8 cellular contexts compared by ENCODE assay signal in genomic region chr11:8768625-8769333, GRCh38.
DNase-seq lines count a peak whose midpoint lies in the region; ATAC-seq, FAIRE-seq and TF ChIP-seq lines count a peak whose summit lies in the region.
"Had no signal": no experiment of that assay in that cellular context is flagged by ENCODE, and none has a peak within 500 bp of the region (broad histone marks: within the 10 kb centered on the region; RNA-seq: fewer than 3 reads in every experiment).

No MANE protein-coding gene starts in this region.

- H3K4me3 Mint-ChIP-seq in astrocyte (ENCODE audit: unreplicated experiment): no peak overlapping the region

- H3K27me3 ChIP-seq in astrocyte (ENCODE audit: insufficient read depth, low read length) (no peaks in the 10 kb centered on the region), hepatocyte (no peaks in the 10 kb centered on the region), suprapubic skin (no peaks in the 10 kb centered on the region), tibial nerve (no peaks in the 10 kb centered on the region)

- H3K9ac ChIP-seq in astrocyte (ENCODE audit: low read length): peak overlapping the region; percentile 44

- no peak overlapping the region for H2AFZ ChIP-seq in astrocyte (ENCODE audit: low read depth, low read length)
- H2AFZ ChIP-seq in hepatocyte: no peak overlapping the region

- no peak for TF ChIP-seq POLR2A in suprapubic skin (IDR thresholded peaks at IDR 0.05)
- no peak for TF ChIP-seq POLR2A in tibial nerve (IDR thresholded peaks at IDR 0.05)

- whole genome bisulfite sequencing in hepatocyte (ENCODE audit: low lambda C conversion rate, missing lambda C conversion rate): 91% methylated on average over 3 of the region's 3 CpGs
- WGBS in suprapubic skin: 86% methylated on average over 3 of the region's 3 CpGs
- WGBS in tibial nerve, 2 donors: 87 to 92% methylated on average over 3 of the region's 3 CpGs

- peaks cover 9% of the 10 kb centered on the region for H3K36me3 Mint-ChIP-seq in astrocyte (ENCODE audit: low read depth, unreplicated experiment)

- no peak for TF ChIP-seq EP300 in suprapubic skin (IDR thresholded peaks at IDR 0.05)
- TF ChIP-seq EP300 in tibial nerve (IDR thresholded peaks at IDR 0.05): no peak

- peaks cover 68% of the 10 kb centered on the region for H3K4me1 ChIP-seq in astrocyte (ENCODE audit: insufficient read depth, low read length)
- H3K4me1 ChIP-seq in hepatocyte (ENCODE audit: insufficient read depth): peaks cover 15% of the 10 kb centered on the region
- peaks cover 45% of the 10 kb centered on the region for H3K4me1 ChIP-seq in suprapubic skin
- peaks cover 0 to 69% (median 16%) of the 10 kb centered on the region in 4 donors for H3K4me1 ChIP-seq in tibial nerve

- H3K79me2 ChIP-seq in astrocyte (ENCODE audit: insufficient read depth, low read length) (peaks cover 47% of the 10 kb centered on the region), hepatocyte (peaks cover 28% of the 10 kb centered on the region)

- TF ChIP-seq CTCF in astrocyte (IDR thresholded peaks at IDR 0.05; ENCODE audit: insufficient read depth, low read depth, low read length) (peak; percentile 29), hepatocyte (IDR thresholded peaks at IDR 0.05; ENCODE audit: poor library complexity) (peak; percentile 37), suprapubic skin (IDR thresholded peaks at IDR 0.05) (no peak), tibial nerve (IDR thresholded peaks at IDR 0.05) (peak in 2 of 5 experiments; percentile 10 to 18)

- peaks cover 2% of the 10 kb centered on the region for H3K9me3 Mint-ChIP-seq in astrocyte (ENCODE audit: unreplicated experiment)

- peaks cover 62% of the 10 kb centered on the region for H3K4me1 Mint-ChIP-seq in astrocyte (ENCODE audit: low read depth, unreplicated experiment)

- peaks cover under 1% of the 10 kb centered on the region for H3K36me3 ChIP-seq in astrocyte (ENCODE audit: insufficient read depth, low read length)
- H3K36me3 ChIP-seq in hepatocyte (replicated peaks; ENCODE audit: insufficient read depth, low read depth): no peaks in the 10 kb centered on the region
- no peaks in the 10 kb centered on the region for H3K36me3 ChIP-seq in suprapubic skin
- no peaks in the 10 kb centered on the region for H3K36me3 ChIP-seq in tibial nerve

- H4K20me1 ChIP-seq in astrocyte (ENCODE audit: insufficient read depth, low read length) (peaks cover 14% of the 10 kb centered on the region), hepatocyte (ENCODE audit: insufficient read depth, poor library complexity, severe bottlenecking) (no peaks in the 10 kb centered on the region)

- H3K4me2 ChIP-seq in astrocyte (ENCODE audit: low read length) (peak overlapping the region; percentile 76), hepatocyte (no peak overlapping the region)

- H3K27ac ChIP-seq in astrocyte (ENCODE audit: low read depth, low read length) (peak overlapping the region; percentile 97), hepatocyte (peak overlapping the region; percentile 66), suprapubic skin (peak overlapping the region; percentile 77), tibial nerve (peak overlapping the region in 2 of 4 donors; percentile 84 to 90)

- peak overlapping the region; percentile 87 for H3K27ac Mint-ChIP-seq in astrocyte (ENCODE audit: unreplicated experiment)

- FAIRE-seq in astrocyte (lab: Jason Lieb, UNC): peak; percentile 74
- FAIRE-seq: colon had no signal

- H3K4me3 ChIP-seq in astrocyte (ENCODE audit: insufficient read depth, low read depth, low read length) (no peak overlapping the region), hepatocyte (no peak overlapping the region), suprapubic skin (no peak overlapping the region), tibial nerve (no peak overlapping the region)

- no peaks in the 10 kb centered on the region for H3K27me3 Mint-ChIP-seq in astrocyte (ENCODE audit: low read depth, unreplicated experiment)

- DNase-seq in HT-29 (ENCODE audit: low spot score) (peak; percentile 24), astrocyte (ENCODE audit: low read depth) (peak; percentile 84), hepatocyte (ENCODE audit: low spot score) (peak; percentile 59), suprapubic skin (ENCODE audit: low spot score in 2 of 2) (no peak), tibial nerve (ENCODE audit: low spot score in 2 of 2) (no peak), NCI-H146 (lab: John Stamatoyannopoulos, UW) (no peak)

- no peaks in the 10 kb centered on the region for H3K9me3 ChIP-seq in astrocyte (ENCODE audit: insufficient read depth, low read depth, low read length)
- no peaks in the 10 kb centered on the region for H3K9me3 ChIP-seq in hepatocyte (ENCODE audit: low read depth)
- H3K9me3 ChIP-seq in suprapubic skin: no peaks in the 10 kb centered on the region
- H3K9me3 ChIP-seq in tibial nerve: no peaks in the 10 kb centered on the region

- no peaks in the 10 kb centered on the region for H3K9me2 ChIP-seq in hepatocyte (replicated peaks; ENCODE audit: insufficient read depth)

- ATAC-seq in GM18511 (IDR thresholded peaks at IDR 0.05; ENCODE audit: unreplicated experiment): no peak

Comparison
In these comparisons a context has a peak if more than half of its experiments do, and no peak if none do; other contexts are left out.
1. DNase-seq: peak in HT-29 (single experiment), astrocyte (single experiment) and hepatocyte (single experiment); none in suprapubic skin (0 of 2), tibial nerve (0 of 2) and NCI-H146 (single experiment).
2. CTCF ChIP-seq: peak in astrocyte (single experiment) and hepatocyte (single experiment); none in suprapubic skin (0 of 2).